19 cellular contexts compared by ENCODE assay signal in the genomic region with DNA sequence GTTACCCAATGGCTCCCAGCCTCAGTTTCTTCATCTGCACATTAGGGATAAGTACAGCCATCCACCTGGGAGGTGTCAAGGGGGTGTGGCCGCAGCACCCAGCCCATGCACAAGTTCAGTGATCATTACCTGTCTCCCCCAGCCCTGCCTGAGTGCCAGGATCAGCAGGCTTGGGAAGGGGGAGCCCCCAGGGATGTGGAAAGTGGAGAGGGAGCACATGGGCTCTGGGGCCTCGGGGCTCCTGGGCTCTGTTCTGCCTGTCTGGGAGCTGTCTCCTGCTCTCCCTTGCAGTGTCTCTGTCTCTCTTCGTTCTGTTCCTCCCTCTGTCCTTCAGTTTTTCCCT. TPM values are rescaled to one million over a fixed set of nuclear protein-coding genes. Genes with fewer than 3 reads are reported as not detected.
"Had no signal": no experiment of that assay in that cellular context is flagged by ENCODE, and none has a peak within 500 bp of the region (broad histone marks: within the 10 kb centered on the region; RNA-seq: fewer than 3 reads in every experiment).

No MANE protein-coding gene starts in this region.

- H3K9me3 Mint-ChIP-seq: activated CD4-positive, alpha-beta memory T cell treated with anti-CD3 and anti-CD28 coated beads, Interleukin-2, amount 10 ng/mL, durations not matched to agents 7 days and 5 days; central memory CD8-positive, alpha-beta T cell had no signal

- ATAC-seq: activated CD4-positive, alpha-beta T cell treated with anti-CD3 and anti-CD28 coated beads for 36 hours; body of pancreas; lower lobe of right lung; naive thymus-derived CD4-positive, alpha-beta T cell had no signal

- H3K4me3 Mint-ChIP-seq: activated CD4-positive, alpha-beta memory T cell treated with anti-CD3 and anti-CD28 coated beads, Interleukin-2, amount 10 ng/mL, durations not matched to agents 7 days and 5 days; activated CD4-positive, alpha-beta T cell treated with anti-CD3 and anti-CD28 coated beads for 36 hours; activated naive CD4-positive, alpha-beta T cell treated with anti-CD3 and anti-CD28 coated beads, Interleukin-2, amount 10 ng/mL, durations not matched to agents 7 days and 5 days; central memory CD8-positive, alpha-beta T cell; dendritic cell treated with granulocyte-macrophage colony-stimulating factor and Interleukin-4, amounts not matched to agents 40 ng/mL and 50 ng/mL, for 4 days; naive thymus-derived CD4-positive, alpha-beta T cell had no signal

- H3K36me3 Mint-ChIP-seq: activated naive CD4-positive, alpha-beta T cell treated with anti-CD3 and anti-CD28 coated beads, Interleukin-2, amount 10 ng/mL, durations not matched to agents 7 days and 5 days had no signal

- H3K27ac Mint-ChIP-seq: activated CD4-positive, alpha-beta memory T cell treated with anti-CD3 and anti-CD28 coated beads, Interleukin-2, amount 10 ng/mL, durations not matched to agents 7 days and 5 days; activated CD4-positive, alpha-beta T cell treated with anti-CD3 and anti-CD28 coated beads for 36 hours; activated naive CD4-positive, alpha-beta T cell treated with anti-CD3 and anti-CD28 coated beads, Interleukin-2, amount 10 ng/mL, durations not matched to agents 7 days and 5 days; dendritic cell treated with granulocyte-macrophage colony-stimulating factor and Interleukin-4, amounts not matched to agents 40 ng/mL and 50 ng/mL, for 4 days had no signal

- H3K27ac ChIP-seq: body of pancreas, lower lobe of right lung, sigmoid colon, stomach, WERI-Rb-1 had no signal

- DNase-seq: activated CD4-positive, alpha-beta memory T cell treated with anti-CD3 and anti-CD28 coated beads, Interleukin-2, amount 10 ng/mL, durations not matched to agents 7 days and 5 days; activated CD4-positive, alpha-beta T cell treated with anti-CD3 and anti-CD28 coated beads for 36 hours; activated naive CD4-positive, alpha-beta T cell treated with anti-CD3 and anti-CD28 coated beads, Interleukin-2, amount 10 ng/mL, durations not matched to agents 7 days and 5 days; erythroblast; hippocampal formation; lower lobe of right lung; naive thymus-derived CD4-positive, alpha-beta T cell; occipital lobe; sigmoid colon; stimulated activated CD4-positive, alpha-beta T cell treated with anti-CD3 and anti-CD28 coated beads, Interleukin-12 subunit alpha, Interleukin-12 subunit beta, amount 100 ng/mL, for 4 hours; stimulated activated CD4-positive, alpha-beta T cell treated with anti-CD3 and anti-CD28 coated beads, Interleukin-2, amount 100 ng/mL, for 48 hours; stomach; WERI-Rb-1 had no signal

- H3K4me1 Mint-ChIP-seq: activated CD4-positive, alpha-beta memory T cell treated with anti-CD3 and anti-CD28 coated beads, Interleukin-2, amount 10 ng/mL, durations not matched to agents 7 days and 5 days; central memory CD8-positive, alpha-beta T cell had no signal

- H3K4me1 ChIP-seq: body of pancreas, lower lobe of right lung, sigmoid colon, stomach had no signal

- H3K9me3 ChIP-seq: body of pancreas, sigmoid colon had no signal

- H3K4me3 ChIP-seq: body of pancreas, lower lobe of right lung, sigmoid colon, stomach had no signal

- H3K36me3 ChIP-seq: lower lobe of right lung, sigmoid colon, stomach, WERI-Rb-1 had no signal

- H3K27me3 ChIP-seq: body of pancreas, sigmoid colon had no signal

RNA-seq across cellular contexts. Expression of a gene that starts 10.8 kb away (rescaled TPM):
- total RNA-seq: activated CD4-positive, alpha-beta memory T cell treated with anti-CD3 and anti-CD28 coated beads, Interleukin-2, amount 10 ng/mL, durations not matched to agents 7 days and 5 days; activated CD4-positive, alpha-beta T cell treated with anti-CD3 and anti-CD28 coated beads for 36 hours; body of pancreas; lower lobe of right lung; naive thymus-derived CD4-positive, alpha-beta T cell; occipital lobe; pulmonary artery endothelial cell; sigmoid colon; SK-MEL-5 had no signal

RNA-seq across cellular contexts. Expression of a gene that starts 54.8 kb away (rescaled TPM):
- total RNA-seq: activated CD4-positive, alpha-beta memory T cell treated with anti-CD3 and anti-CD28 coated beads, Interleukin-2, amount 10 ng/mL, durations not matched to agents 7 days and 5 days; activated CD4-positive, alpha-beta T cell treated with anti-CD3 and anti-CD28 coated beads for 36 hours; body of pancreas; glomerular endothelial cell; lower lobe of right lung; naive thymus-derived CD4-positive, alpha-beta T cell; occipital lobe; pulmonary artery endothelial cell; sigmoid colon; stomach had no signal
